ENCODE assay signal across 1 cellular context in the genomic region with DNA sequence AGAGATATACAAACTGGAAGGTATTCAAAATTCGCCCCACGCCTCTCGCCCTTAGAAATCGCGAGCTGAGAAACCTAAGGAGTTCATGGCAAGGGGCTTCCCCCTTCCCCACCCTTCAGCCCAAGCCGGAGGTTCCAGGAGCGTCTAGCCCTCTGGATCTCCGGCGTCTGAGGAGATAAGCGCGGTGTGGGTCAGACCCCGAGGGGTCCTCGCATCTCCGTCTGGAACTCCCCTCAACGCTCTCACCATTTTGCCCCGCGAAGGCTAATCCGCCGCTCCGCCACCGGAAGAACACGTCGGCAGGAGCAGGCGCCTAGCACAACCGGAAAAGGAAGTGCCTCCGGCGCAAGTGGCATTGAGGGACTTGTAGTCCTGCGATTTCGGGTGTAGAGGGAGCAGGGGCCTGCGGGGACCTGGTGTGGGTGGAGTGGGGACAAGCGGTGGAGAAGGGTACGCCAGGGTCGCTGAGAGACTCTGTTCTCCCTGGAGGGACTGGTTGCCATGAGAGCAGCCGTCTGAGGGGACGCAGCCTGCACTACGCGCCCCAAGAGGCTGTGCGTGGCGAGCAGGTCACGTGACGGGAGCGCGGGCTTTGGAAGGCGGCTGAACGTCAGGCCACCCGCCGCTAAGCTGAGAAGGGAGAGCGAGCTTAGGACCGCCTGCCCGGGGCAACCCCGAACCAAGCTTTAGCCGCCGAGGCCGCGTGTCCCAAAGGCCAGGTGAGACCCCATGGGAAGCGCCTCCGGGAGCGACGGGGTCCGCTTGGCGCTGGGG.
TF ChIP-seq lines count a peak whose summit lies in the region.

A gene with protein sequence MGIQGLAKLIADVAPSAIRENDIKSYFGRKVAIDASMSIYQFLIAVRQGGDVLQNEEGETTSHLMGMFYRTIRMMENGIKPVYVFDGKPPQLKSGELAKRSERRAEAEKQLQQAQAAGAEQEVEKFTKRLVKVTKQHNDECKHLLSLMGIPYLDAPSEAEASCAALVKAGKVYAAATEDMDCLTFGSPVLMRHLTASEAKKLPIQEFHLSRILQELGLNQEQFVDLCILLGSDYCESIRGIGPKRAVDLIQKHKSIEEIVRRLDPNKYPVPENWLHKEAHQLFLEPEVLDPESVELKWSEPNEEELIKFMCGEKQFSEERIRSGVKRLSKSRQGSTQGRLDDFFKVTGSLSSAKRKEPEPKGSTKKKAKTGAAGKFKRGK (plus strand): TSS at position 602 of the 774 bp plus-strand sequence. CDS start 2,451 bp downstream, outside the sequence.
A gene (minus strand): TSS at position 290 of the 774 bp plus-strand sequence. CDS start 41 bp downstream, at position 249.

TF ChIP-seq in HepG2, 621 proteins besides CTCF, POLR2A, EP300 and RAD21 (continued from another document and continues in another):
- TF ChIP-seq CC2D1A (CRISPR knock-in tag; IDR thresholded peaks at IDR 0.05): peak; percentile 91; the same call in 1 of the 2 replicates
- TF ChIP-seq ZNF724P (CRISPR knock-in tag; IDR thresholded peaks at IDR 0.05; ENCODE audit: borderline replicate concordance): peak; percentile 85; the same call in 1 of the 2 replicates
- peak; percentile 79 for TF ChIP-seq NFKB2 (CRISPR knock-in tag; IDR thresholded peaks at IDR 0.05; ENCODE audit: borderline replicate concordance)
- no peak; the same call in none of the 2 replicates for TF ChIP-seq NRL (CRISPR knock-in tag; IDR thresholded peaks at IDR 0.05; ENCODE audit: borderline replicate concordance)
- TF ChIP-seq, protein P1, sequence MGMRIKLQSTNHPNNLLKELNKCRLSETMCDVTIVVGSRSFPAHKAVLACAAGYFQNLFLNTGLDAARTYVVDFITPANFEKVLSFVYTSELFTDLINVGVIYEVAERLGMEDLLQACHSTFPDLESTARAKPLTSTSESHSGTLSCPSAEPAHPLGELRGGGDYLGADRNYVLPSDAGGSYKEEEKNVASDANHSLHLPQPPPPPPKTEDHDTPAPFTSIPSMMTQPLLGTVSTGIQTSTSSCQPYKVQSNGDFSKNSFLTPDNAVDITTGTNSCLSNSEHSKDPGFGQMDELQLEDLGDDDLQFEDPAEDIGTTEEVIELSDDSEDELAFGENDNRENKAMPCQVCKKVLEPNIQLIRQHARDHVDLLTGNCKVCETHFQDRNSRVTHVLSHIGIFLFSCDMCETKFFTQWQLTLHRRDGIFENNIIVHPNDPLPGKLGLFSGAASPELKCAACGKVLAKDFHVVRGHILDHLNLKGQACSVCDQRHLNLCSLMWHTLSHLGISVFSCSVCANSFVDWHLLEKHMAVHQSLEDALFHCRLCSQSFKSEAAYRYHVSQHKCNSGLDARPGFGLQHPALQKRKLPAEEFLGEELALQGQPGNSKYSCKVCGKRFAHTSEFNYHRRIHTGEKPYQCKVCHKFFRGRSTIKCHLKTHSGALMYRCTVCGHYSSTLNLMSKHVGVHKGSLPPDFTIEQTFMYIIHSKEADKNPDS (CRISPR knock-in tag; IDR thresholded peaks at IDR 0.05): 0 out of 2 replicates have a peak, but pooled peaks have one; percentile 67
- 0 out of 2 replicates have a peak, but pooled peaks have one; percentile 15 for TF ChIP-seq ZNF766 (CRISPR knock-in tag; IDR thresholded peaks at IDR 0.05; ENCODE audit: borderline replicate concordance)
- peak; percentile 24 for TF ChIP-seq MED8 (CRISPR knock-in tag; IDR thresholded peaks at IDR 0.05; ENCODE audit: insufficient replicate concordance)
- peak; percentile 94 for TF ChIP-seq NCOA1 (CRISPR knock-in tag; IDR thresholded peaks at IDR 0.05)
- TF ChIP-seq, protein P2, sequence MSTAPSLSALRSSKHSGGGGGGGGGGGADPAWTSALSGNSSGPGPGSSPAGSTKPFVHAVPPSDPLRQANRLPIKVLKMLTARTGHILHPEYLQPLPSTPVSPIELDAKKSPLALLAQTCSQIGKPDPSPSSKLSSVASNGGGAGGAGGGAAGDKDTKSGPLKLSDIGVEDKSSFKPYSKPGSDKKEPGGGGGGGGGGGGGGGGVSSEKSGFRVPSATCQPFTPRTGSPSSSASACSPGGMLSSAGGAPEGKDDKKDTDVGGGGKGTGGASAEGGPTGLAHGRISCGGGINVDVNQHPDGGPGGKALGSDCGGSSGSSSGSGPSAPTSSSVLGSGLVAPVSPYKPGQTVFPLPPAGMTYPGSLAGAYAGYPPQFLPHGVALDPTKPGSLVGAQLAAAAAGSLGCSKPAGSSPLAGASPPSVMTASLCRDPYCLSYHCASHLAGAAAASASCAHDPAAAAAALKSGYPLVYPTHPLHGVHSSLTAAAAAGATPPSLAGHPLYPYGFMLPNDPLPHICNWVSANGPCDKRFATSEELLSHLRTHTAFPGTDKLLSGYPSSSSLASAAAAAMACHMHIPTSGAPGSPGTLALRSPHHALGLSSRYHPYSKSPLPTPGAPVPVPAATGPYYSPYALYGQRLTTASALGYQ (CRISPR knock-in tag; IDR thresholded peaks at IDR 0.05): peak; percentile 56; the same call in 1 of the 2 replicates
- TF ChIP-seq, protein P3, sequence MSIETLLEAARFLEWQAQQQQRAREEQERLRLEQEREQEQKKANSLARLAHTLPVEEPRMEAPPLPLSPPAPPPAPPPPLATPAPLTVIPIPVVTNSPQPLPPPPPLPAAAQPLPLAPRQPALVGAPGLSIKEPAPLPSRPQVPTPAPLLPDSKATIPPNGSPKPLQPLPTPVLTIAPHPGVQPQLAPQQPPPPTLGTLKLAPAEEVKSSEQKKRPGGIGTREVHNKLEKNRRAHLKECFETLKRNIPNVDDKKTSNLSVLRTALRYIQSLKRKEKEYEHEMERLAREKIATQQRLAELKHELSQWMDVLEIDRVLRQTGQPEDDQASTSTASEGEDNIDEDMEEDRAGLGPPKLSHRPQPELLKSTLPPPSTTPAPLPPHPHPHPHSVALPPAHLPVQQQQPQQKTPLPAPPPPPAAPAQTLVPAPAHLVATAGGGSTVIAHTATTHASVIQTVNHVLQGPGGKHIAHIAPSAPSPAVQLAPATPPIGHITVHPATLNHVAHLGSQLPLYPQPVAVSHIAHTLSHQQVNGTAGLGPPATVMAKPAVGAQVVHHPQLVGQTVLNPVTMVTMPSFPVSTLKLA (IDR thresholded peaks at IDR 0.05): peak; percentile 61
- peak; percentile 81 for TF ChIP-seq RBM39 (IDR thresholded peaks at IDR 0.05; ENCODE audit: low read depth, low read length, poor library complexity, severe bottlenecking)
- TF ChIP-seq, protein P4, sequence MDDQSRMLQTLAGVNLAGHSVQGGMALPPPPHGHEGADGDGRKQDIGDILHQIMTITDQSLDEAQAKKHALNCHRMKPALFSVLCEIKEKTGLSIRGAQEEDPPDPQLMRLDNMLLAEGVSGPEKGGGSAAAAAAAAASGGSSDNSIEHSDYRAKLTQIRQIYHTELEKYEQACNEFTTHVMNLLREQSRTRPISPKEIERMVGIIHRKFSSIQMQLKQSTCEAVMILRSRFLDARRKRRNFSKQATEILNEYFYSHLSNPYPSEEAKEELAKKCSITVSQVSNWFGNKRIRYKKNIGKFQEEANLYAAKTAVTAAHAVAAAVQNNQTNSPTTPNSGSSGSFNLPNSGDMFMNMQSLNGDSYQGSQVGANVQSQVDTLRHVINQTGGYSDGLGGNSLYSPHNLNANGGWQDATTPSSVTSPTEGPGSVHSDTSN (CRISPR knock-in tag; IDR thresholded peaks at IDR 0.05; ENCODE audit: borderline replicate concordance): peak; percentile 15; the same call in 1 of the 2 replicates
- TF ChIP-seq TEAD3 (CRISPR knock-in tag; optimal IDR thresholded peaks at IDR 0.05; ENCODE audit: borderline replicate concordance): no peak
- no peak for TF ChIP-seq SOX6 (IDR thresholded peaks at IDR 0.05)
- peak; percentile 42; the same call in 1 of the 2 replicates for TF ChIP-seq SOX6 (CRISPR knock-in tag; IDR thresholded peaks at IDR 0.05)
- no peak for TF ChIP-seq REXO4 (CRISPR knock-in tag; IDR thresholded peaks at IDR 0.05; ENCODE audit: borderline replicate concordance)
- TF ChIP-seq, protein P5, sequence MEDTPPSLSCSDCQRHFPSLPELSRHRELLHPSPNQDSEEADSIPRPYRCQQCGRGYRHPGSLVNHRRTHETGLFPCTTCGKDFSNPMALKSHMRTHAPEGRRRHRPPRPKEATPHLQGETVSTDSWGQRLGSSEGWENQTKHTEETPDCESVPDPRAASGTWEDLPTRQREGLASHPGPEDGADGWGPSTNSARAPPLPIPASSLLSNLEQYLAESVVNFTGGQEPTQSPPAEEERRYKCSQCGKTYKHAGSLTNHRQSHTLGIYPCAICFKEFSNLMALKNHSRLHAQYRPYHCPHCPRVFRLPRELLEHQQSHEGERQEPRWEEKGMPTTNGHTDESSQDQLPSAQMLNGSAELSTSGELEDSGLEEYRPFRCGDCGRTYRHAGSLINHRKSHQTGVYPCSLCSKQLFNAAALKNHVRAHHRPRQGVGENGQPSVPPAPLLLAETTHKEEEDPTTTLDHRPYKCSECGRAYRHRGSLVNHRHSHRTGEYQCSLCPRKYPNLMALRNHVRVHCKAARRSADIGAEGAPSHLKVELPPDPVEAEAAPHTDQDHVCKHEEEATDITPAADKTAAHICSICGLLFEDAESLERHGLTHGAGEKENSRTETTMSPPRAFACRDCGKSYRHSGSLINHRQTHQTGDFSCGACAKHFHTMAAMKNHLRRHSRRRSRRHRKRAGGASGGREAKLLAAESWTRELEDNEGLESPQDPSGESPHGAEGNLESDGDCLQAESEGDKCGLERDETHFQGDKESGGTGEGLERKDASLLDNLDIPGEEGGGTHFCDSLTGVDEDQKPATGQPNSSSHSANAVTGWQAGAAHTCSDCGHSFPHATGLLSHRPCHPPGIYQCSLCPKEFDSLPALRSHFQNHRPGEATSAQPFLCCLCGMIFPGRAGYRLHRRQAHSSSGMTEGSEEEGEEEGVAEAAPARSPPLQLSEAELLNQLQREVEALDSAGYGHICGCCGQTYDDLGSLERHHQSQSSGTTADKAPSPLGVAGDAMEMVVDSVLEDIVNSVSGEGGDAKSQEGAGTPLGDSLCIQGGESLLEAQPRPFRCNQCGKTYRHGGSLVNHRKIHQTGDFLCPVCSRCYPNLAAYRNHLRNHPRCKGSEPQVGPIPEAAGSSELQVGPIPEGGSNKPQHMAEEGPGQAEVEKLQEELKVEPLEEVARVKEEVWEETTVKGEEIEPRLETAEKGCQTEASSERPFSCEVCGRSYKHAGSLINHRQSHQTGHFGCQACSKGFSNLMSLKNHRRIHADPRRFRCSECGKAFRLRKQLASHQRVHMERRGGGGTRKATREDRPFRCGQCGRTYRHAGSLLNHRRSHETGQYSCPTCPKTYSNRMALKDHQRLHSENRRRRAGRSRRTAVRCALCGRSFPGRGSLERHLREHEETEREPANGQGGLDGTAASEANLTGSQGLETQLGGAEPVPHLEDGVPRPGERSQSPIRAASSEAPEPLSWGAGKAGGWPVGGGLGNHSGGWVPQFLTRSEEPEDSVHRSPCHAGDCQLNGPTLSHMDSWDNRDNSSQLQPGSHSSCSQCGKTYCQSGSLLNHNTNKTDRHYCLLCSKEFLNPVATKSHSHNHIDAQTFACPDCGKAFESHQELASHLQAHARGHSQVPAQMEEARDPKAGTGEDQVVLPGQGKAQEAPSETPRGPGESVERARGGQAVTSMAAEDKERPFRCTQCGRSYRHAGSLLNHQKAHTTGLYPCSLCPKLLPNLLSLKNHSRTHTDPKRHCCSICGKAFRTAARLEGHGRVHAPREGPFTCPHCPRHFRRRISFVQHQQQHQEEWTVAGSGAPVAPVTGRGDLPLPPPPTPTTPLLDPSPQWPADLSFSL (CRISPR knock-in tag; IDR thresholded peaks at IDR 0.05): no peak
- TF ChIP-seq, protein P6, sequence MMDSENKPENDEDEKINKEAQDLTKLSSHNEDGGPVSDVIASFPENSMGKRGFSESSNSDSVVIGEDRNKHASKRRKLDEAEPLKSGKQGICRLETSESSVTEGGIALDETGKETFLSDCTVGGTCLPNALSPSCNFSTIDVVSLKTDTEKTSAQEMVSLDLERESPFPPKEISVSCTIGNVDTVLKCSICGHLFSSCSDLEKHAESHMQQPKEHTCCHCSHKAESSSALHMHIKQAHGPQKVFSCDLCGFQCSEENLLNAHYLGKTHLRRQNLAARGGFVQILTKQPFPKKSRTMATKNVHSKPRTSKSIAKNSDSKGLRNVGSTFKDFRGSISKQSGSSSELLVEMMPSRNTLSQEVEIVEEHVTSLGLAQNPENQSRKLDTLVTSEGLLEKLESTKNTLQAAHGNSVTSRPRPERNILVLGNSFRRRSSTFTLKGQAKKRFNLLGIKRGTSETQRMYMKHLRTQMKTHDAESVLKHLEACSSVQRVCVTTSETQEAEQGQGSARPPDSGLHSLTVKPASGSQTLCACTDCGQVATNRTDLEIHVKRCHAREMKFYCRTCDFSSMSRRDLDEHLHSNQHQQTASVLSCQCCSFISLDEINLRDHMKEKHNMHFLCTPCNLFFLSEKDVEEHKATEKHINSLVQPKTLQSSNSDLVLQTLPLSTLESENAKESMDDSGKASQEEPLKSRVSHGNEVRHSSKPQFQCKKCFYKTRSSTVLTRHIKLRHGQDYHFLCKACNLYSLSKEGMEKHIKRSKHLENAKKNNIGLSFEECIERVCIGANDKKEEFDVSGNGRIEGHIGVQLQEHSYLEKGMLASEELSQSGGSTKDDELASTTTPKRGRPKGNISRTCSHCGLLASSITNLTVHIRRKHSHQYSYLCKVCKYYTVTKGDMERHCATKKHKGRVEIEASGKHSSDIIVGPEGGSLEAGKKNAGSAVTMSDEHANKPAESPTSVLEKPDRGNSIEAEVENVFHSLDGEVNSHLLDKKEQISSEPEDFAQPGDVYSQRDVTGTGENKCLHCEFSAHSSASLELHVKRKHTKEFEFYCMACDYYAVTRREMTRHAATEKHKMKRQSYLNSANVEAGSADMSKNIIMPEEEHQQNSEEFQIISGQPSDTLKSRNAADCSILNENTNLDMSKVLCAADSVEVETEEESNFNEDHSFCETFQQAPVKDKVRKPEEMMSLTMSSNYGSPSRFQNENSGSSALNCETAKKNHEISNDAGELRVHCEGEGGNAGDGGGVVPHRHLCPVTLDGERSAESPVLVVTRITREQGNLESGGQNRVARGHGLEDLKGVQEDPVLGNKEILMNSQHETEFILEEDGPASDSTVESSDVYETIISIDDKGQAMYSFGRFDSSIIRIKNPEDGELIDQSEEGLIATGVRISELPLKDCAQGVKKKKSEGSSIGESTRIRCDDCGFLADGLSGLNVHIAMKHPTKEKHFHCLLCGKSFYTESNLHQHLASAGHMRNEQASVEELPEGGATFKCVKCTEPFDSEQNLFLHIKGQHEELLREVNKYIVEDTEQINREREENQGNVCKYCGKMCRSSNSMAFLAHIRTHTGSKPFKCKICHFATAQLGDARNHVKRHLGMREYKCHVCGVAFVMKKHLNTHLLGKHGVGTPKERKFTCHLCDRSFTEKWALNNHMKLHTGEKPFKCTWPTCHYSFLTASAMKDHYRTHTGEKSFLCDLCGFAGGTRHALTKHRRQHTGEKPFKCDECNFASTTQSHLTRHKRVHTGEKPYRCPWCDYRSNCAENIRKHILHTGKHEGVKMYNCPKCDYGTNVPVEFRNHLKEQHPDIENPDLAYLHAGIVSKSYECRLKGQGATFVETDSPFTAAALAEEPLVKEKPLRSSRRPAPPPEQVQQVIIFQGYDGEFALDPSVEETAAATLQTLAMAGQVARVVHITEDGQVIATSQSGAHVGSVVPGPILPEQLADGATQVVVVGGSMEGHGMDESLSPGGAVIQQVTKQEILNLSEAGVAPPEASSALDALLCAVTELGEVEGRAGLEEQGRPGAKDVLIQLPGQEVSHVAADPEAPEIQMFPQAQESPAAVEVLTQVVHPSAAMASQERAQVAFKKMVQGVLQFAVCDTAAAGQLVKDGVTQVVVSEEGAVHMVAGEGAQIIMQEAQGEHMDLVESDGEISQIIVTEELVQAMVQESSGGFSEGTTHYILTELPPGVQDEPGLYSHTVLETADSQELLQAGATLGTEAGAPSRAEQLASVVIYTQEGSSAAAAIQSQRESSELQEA (CRISPR knock-in tag; IDR thresholded peaks at IDR 0.05; ENCODE audit: not compliant biosample characterization): peak; percentile 59
- 0 out of 2 replicates have a peak, but pooled peaks have one; percentile 24 for TF ChIP-seq ZNF746 (CRISPR knock-in tag; IDR thresholded peaks at IDR 0.05)
- peak; percentile 24; the same call in 1 of the 2 replicates for TF ChIP-seq ZNF124 (CRISPR knock-in tag; IDR thresholded peaks at IDR 0.05)
- peak; percentile 98 for TF ChIP-seq HDAC1 (CRISPR knock-in tag; IDR thresholded peaks at IDR 0.05)
